In the genomic region with DNA sequence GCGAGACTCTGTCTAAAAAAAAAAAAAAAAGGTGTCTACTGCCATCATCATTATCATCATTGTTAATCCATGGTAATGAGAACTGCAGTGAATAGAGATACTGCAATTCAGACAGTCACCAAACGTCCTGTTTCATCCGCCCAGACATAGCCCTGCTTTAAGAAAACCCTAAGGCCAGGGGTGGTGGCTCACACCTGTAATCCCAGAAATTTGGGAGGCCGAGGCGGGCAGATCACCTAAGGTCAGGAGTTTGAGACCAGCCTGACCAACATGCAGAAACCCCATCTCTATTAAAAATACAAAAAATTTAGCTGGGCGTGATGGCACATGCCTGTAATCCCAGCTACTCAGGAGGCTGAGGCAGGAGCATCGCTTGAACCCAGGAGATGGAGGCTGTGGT, we compare ENCODE assay signal across 11 cellular contexts. TPM values are rescaled to one million over a fixed set of nuclear protein-coding genes. Genes with fewer than 3 reads are reported as not detected.
"Had no signal": no experiment of that assay in that cellular context is flagged by ENCODE, and none has a peak within 500 bp of the region (broad histone marks: within the 10 kb centered on the region; RNA-seq: fewer than 3 reads in every experiment).

No MANE protein-coding gene starts in this region.

RNA-seq across cellular contexts. Expression of gene TEKT5, which starts 15.3 kb away (rescaled TPM):
- total RNA-seq: chondrocyte, dermis blood vessel endothelial cell, dermis microvascular lymphatic vessel endothelial cell, endothelial cell of umbilical vein, epithelial cell of proximal tubule, esophagus mucosa, esophagus muscularis mucosa, esophagus squamous epithelium, fibroblast of lung, foreskin keratinocyte, gastrocnemius medialis had no signal
